1 cellular context compared by ENCODE assay signal in the genomic region with DNA sequence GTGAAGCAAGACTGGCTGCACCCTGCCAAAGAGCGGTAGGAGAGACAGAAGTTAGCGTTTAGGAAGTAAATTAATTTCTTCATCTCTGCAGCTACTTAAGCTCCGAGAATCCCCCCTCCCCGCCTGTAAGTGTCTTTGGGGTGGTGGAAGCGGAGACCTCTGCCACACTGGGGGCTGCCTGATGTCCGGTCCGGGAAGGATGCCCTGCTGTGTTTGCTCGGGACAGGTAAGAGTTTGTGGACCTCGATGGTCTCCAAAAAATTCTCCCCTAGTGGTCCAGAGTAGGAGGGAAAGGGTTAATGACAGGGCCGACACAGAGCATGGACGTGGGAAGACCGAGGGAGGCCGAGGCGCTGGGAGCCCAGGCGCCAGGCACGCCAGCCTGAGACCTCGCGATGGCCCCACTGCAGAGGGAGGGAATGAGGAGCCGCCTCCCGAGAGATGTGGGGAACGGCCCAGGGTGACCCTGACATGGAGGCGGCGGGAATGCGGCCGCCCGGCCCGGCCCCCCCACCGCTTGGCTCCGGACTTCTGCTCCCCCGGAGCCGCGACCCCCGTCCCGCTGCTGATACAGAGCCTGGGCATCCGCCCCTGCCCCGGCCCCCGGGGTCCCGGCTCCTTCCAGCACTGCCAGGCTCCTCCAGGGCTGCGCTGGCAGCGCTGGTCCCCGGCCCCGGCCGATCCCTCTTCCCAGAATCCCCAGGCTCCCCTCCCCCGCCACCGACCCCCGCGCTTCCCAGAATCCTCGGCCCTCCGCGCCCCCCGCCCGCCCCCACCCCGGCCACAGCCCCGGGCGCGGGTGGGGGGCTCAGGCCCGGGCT.
TF ChIP-seq lines count a peak whose summit lies in the region.

No MANE protein-coding gene starts in this region.

TF ChIP-seq in HepG2, 621 proteins besides CTCF, POLR2A, EP300 and RAD21 (continued from another document and continues in another):
- TF ChIP-seq HNF1A (IDR thresholded peaks at IDR 0.05; ENCODE audit: low read depth) (no peak), HNF1A (CRISPR knock-in tag; IDR thresholded peaks at IDR 0.05; ENCODE audit: borderline replicate concordance) (no peak; the same call in 1 of the 2 replicates), ZBTB1 (CRISPR knock-in tag; IDR thresholded peaks at IDR 0.05; ENCODE audit: borderline replicate concordance) (no peak), SP1 (IDR thresholded peaks at IDR 0.05) (no peak), SP1 (CRISPR knock-in tag; IDR thresholded peaks at IDR 0.05) (peak; percentile 26; the same call in 1 of the 2 replicates), ZNF792 (CRISPR knock-in tag; IDR thresholded peaks at IDR 0.05) (0 out of 2 replicates have a peak, but pooled peaks have one; percentile 27), MTA3 (CRISPR knock-in tag; IDR thresholded peaks at IDR 0.05) (0 out of 2 replicates have a peak, but pooled peaks have one; percentile 55), SOX13 (IDR thresholded peaks at IDR 0.05) (no peak), SOX13 (CRISPR knock-in tag; conservative IDR thresholded peaks at IDR 0.05 in 1 of 2, IDR thresholded peaks at IDR 0.05 in 1 of 2) (0 out of 4 replicates have a peak, but pooled peaks of 1 of the 2 experiments have one; percentile 13), YEATS4 (CRISPR knock-in tag; IDR thresholded peaks at IDR 0.05; ENCODE audit: borderline replicate concordance) (no peak), TAF1 (CRISPR knock-in tag; IDR thresholded peaks at IDR 0.05) (no peak), ZNF615 (CRISPR knock-in tag; IDR thresholded peaks at IDR 0.05; ENCODE audit: borderline replicate concordance) (peak; percentile 76; the same call in 1 of the 2 replicates), SNRNP70 (IDR thresholded peaks at IDR 0.05; ENCODE audit: low read depth, low read length) (no peak), SSRP1 (CRISPR knock-in tag; IDR thresholded peaks at IDR 0.05) (no peak), RELA (CRISPR knock-in tag; IDR thresholded peaks at IDR 0.05) (no peak), ZFYVE20 (CRISPR knock-in tag; IDR thresholded peaks at IDR 0.05; ENCODE audit: borderline replicate concordance, low read depth) (no peak), NR2F2 (IDR thresholded peaks at IDR 0.05; ENCODE audit: borderline replicate concordance, low read depth) (no peak), ZMAT5 (CRISPR knock-in tag; IDR thresholded peaks at IDR 0.05; ENCODE audit: borderline replicate concordance, low read depth) (no peak), CBFB (CRISPR knock-in tag; IDR thresholded peaks at IDR 0.05) (no peak), KDM3A (CRISPR knock-in tag; IDR thresholded peaks at IDR 0.05; ENCODE audit: low read depth) (no peak), ZNF234 (CRISPR knock-in tag; conservative IDR thresholded peaks at IDR 0.05) (peak; percentile 46; the same call in 1 of the 2 replicates), PCBP1 (IDR thresholded peaks at IDR 0.05; ENCODE audit: borderline replicate concordance, low read depth, low read length) (0 out of 2 replicates have a peak, but pooled peaks have one; percentile 13), MAX (IDR thresholded peaks at IDR 0.05) (peak; percentile 79), BCL6 (CRISPR knock-in tag; IDR thresholded peaks at IDR 0.05) (0 out of 2 replicates have a peak, but pooled peaks have one; percentile 16), SRY (CRISPR knock-in tag; IDR thresholded peaks at IDR 0.05) (no peak), ZNF142 (CRISPR knock-in tag; IDR thresholded peaks at IDR 0.05) (no peak), ZNF333 (CRISPR knock-in tag; IDR thresholded peaks at IDR 0.05; ENCODE audit: borderline replicate concordance) (no peak; the same call in 1 of the 2 replicates), RNF2 (conservative IDR thresholded peaks at IDR 0.05; ENCODE audit: low read depth) (no peak), HES4 (CRISPR knock-in tag; IDR thresholded peaks at IDR 0.05; ENCODE audit: borderline replicate concordance) (peak; percentile 80; the same call in 1 of the 2 replicates), DMAP1 (CRISPR knock-in tag; IDR thresholded peaks at IDR 0.05) (no peak; the same call in 1 of the 2 replicates), FOXO1 (CRISPR knock-in tag; IDR thresholded peaks at IDR 0.05) (no peak), NBN (conservative IDR thresholded peaks at IDR 0.05) (no peak), KLF6 (CRISPR knock-in tag; IDR thresholded peaks at IDR 0.05) (no peak), ZNF720 (CRISPR knock-in tag; IDR thresholded peaks at IDR 0.05) (no peak), ZNF672 (CRISPR knock-in tag; IDR thresholded peaks at IDR 0.05) (peak; percentile 74; the same call in 1 of the 2 replicates)
- TF ChIP-seq, protein P1, sequence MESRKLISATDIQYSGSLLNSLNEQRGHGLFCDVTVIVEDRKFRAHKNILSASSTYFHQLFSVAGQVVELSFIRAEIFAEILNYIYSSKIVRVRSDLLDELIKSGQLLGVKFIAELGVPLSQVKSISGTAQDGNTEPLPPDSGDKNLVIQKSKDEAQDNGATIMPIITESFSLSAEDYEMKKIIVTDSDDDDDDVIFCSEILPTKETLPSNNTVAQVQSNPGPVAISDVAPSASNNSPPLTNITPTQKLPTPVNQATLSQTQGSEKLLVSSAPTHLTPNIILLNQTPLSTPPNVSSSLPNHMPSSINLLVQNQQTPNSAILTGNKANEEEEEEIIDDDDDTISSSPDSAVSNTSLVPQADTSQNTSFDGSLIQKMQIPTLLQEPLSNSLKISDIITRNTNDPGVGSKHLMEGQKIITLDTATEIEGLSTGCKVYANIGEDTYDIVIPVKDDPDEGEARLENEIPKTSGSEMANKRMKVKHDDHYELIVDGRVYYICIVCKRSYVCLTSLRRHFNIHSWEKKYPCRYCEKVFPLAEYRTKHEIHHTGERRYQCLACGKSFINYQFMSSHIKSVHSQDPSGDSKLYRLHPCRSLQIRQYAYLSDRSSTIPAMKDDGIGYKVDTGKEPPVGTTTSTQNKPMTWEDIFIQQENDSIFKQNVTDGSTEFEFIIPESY (CRISPR knock-in tag; IDR thresholded peaks at IDR 0.05): no peak
- TF ChIP-seq, protein P2, sequence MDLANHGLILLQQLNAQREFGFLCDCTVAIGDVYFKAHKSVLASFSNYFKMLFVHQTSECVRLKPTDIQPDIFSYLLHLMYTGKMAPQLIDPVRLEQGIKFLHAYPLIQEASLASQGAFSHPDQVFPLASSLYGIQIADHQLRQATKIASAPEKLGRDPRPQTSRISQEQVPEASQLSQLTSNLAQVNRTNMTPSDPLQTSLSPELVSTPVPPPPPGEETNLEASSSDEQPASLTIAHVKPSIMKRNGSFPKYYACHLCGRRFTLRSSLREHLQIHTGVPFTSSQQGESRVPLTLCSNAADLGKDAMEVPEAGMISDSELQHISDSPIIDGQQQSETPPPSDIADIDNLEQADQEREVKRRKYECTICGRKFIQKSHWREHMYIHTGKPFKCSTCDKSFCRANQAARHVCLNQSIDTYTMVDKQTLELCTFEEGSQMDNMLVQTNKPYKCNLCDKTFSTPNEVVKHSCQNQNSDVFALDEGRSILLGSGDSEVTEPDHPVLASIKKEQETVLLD (CRISPR knock-in tag; IDR thresholded peaks at IDR 0.05; ENCODE audit: low read depth): peak; percentile 45; the same call in 1 of the 2 replicates
- TF ChIP-seq, protein P3, sequence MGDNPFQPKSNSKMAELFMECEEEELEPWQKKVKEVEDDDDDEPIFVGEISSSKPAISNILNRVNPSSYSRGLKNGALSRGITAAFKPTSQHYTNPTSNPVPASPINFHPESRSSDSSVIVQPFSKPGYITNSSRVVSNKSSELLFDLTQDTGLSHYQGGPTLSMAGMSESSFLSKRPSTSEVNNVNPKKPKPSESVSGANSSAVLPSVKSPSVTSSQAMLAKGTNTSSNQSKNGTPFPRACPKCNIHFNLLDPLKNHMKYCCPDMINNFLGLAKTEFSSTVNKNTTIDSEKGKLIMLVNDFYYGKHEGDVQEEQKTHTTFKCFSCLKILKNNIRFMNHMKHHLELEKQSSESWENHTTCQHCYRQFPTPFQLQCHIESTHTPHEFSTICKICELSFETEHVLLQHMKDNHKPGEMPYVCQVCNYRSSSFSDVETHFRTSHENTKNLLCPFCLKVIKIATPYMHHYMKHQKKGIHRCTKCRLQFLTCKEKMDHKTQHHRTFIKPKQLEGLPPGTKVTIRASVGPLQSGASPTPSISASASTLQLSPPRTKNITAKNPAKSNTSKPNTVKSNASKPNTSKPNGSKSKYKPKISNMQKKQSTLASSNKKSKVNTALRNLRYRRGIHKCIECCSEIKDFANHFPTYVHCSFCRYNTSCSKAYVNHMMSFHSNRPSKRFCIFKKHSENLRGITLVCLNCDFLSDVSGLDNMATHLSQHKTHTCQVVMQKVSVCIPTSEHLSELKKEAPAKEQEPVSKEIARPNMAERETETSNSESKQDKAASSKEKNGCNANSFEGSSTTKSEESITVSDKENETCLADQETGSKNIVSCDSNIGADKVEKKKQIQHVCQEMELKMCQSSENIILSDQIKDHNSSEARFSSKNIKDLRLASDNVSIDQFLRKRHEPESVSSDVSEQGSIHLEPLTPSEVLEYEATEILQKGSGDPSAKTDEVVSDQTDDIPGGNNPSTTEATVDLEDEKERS (CRISPR knock-in tag; IDR thresholded peaks at IDR 0.05): no peak
